Comparison of ENCODE assay signal across 12 cellular contexts in genomic region chr19:38047641-38048040, GRCh38.
DNase-seq lines count a peak whose midpoint lies in the region; ATAC-seq and TF ChIP-seq lines count a peak whose summit lies in the region.
"Had no signal": no experiment of that assay in that cellular context is flagged by ENCODE, and none has a peak within 500 bp of the region (broad histone marks: within the 10 kb centered on the region; RNA-seq: fewer than 3 reads in every experiment).

No MANE protein-coding gene starts in this region.

- H3K4me3 Mint-ChIP-seq in activated naive CD4-positive, alpha-beta T cell treated with anti-CD3 and anti-CD28 coated beads for 36 hours, result no peak overlapping the region

- H3K4me1 ChIP-seq in OCI-LY1 (ENCODE audit: insufficient read depth, low read length, severe bottlenecking) (peaks cover 70% of the 10 kb centered on the region), ectodermal cell (ENCODE audit: control insufficient read depth, insufficient read depth, low read length) (peaks cover 27% of the 10 kb centered on the region), adrenal gland (replicated peaks in 1 of 2) (no peaks in the 10 kb centered on the region)
- H3K4me1 ChIP-seq: foreskin keratinocyte, parathyroid adenoma had no signal

- no peaks in the 10 kb centered on the region for H4K20me1 ChIP-seq in OCI-LY1 (ENCODE audit: insufficient read depth, low read length)

- H3K27ac ChIP-seq in OCI-LY1 (ENCODE audit: low read depth, low read length, poor library complexity, severe bottlenecking), result peak overlapping the region; percentile 98
- H3K27ac ChIP-seq in ectodermal cell (ENCODE audit: insufficient read depth, low read depth, low read length, poor library complexity, severe bottlenecking), result peak overlapping the region; percentile 65
- H3K27ac ChIP-seq in adrenal gland, result no peak overlapping the region
- H3K27ac ChIP-seq: foreskin keratinocyte, parathyroid adenoma had no signal

- TF ChIP-seq CTCF in OCI-LY1 (IDR thresholded peaks at IDR 0.05; ENCODE audit: low read length) (no peak), adrenal gland (IDR thresholded peaks at IDR 0.05) (no peak)

- ATAC-seq in stimulated activated naive CD8-positive, alpha-beta T cell treated with anti-CD3 and anti-CD28 coated beads, Interleukin-15, Interleukin-2, amounts not matched to agents 100 U/mL and 50 U/mL, for 24 hours, result peak; percentile 9
- no peak for ATAC-seq in GM18505 (IDR thresholded peaks at IDR 0.05; ENCODE audit: unreplicated experiment)
- ATAC-seq: foreskin keratinocyte had no signal

- H3K9me3 ChIP-seq in OCI-LY1 (ENCODE audit: low read length) (no peaks in the 10 kb centered on the region), ectodermal cell (ENCODE audit: control insufficient read depth, low read length) (no peaks in the 10 kb centered on the region), adrenal gland (replicated peaks in 1 of 3) (no peaks in the 10 kb centered on the region)

- H3F3A ChIP-seq in OCI-LY1 (ENCODE audit: insufficient read depth, low read length), result peaks cover 13% of the 10 kb centered on the region; the same call in 1 of the 2 replicates

- H3K9me2 ChIP-seq in OCI-LY1 (ENCODE audit: low read depth, low read length), result no peaks in the 10 kb centered on the region
- H3K9me2 ChIP-seq: SK-N-SH had no signal

- DNase-seq in activated naive CD4-positive, alpha-beta T cell treated with anti-CD3 and anti-CD28 coated beads for 36 hours, result peak; percentile 46
- DNase-seq in activated naive CD4-positive, alpha-beta T cell treated with anti-CD3 and anti-CD28 coated beads, Interleukin-2, amount 50 U/mL, for 16 hours, result no peak
- DNase-seq in stimulated activated naive CD8-positive, alpha-beta T cell treated with anti-CD3 and anti-CD28 coated beads, Interleukin-15, Interleukin-2, amounts not matched to agents 100 U/mL and 50 U/mL, for 24 hours, result peak; percentile 13
- no peak for DNase-seq in adrenal gland
- DNase-seq in DMS53 treated with DMSO at 0.1 percent for 48 hours (lab: John Stamatoyannopoulos, UW; ENCODE audit: unreplicated experiment), result no peak
- DNase-seq: activated CD8-positive, alpha-beta memory T cell treated with anti-CD3 and anti-CD28 coated beads, Interleukin-2, amount 50 U/mL, for 48 hours; foreskin keratinocyte; SK-N-SH had no signal

- H3K4me1 Mint-ChIP-seq in activated naive CD4-positive, alpha-beta T cell treated with anti-CD3 and anti-CD28 coated beads for 36 hours (ENCODE audit: low read depth), result peaks cover 43% of the 10 kb centered on the region

- peak overlapping the region; percentile 56 for H3K4me2 ChIP-seq in OCI-LY1 (ENCODE audit: low read length)
- H3K4me2 ChIP-seq: SK-N-SH had no signal

- WGBS in ectodermal cell, 2 experiments, result 30% methylated on average over 15 of the region's 15 CpGs
- WGBS in adrenal gland, 4 donors, result 82 to 88% (median 84%) methylated on average over 11 to 15 of the region's 15 CpGs

- no peak for TF ChIP-seq POLR2A in GM18505 (IDR thresholded peaks at IDR 0.05; ENCODE audit: borderline replicate concordance, extremely low read depth, insufficient read depth, insufficient read length)
- no peak for TF ChIP-seq POLR2A in adrenal gland (IDR thresholded peaks at IDR 0.05)

- H3K36me3 ChIP-seq in OCI-LY1 (ENCODE audit: insufficient read depth, low read length), result no peaks in the 10 kb centered on the region
- H3K36me3 ChIP-seq in ectodermal cell (ENCODE audit: control insufficient read depth, insufficient read depth, low read length), result no peaks in the 10 kb centered on the region
- no peaks in the 10 kb centered on the region for H3K36me3 ChIP-seq in adrenal gland (replicated peaks in 1 of 2)

- no peaks in the 10 kb centered on the region for H3K36me3 Mint-ChIP-seq in activated naive CD4-positive, alpha-beta T cell treated with anti-CD3 and anti-CD28 coated beads for 36 hours (ENCODE audit: low read depth)

- H3K27ac Mint-ChIP-seq in activated naive CD4-positive, alpha-beta T cell treated with anti-CD3 and anti-CD28 coated beads for 36 hours, result peak overlapping the region; percentile 96

- H3K79me2 ChIP-seq in OCI-LY1 (ENCODE audit: insufficient read depth, low read length), result no peaks in the 10 kb centered on the region

- H3K27me3 Mint-ChIP-seq in activated naive CD4-positive, alpha-beta T cell treated with anti-CD3 and anti-CD28 coated beads for 36 hours (ENCODE audit: low read depth), result no peaks in the 10 kb centered on the region

- H3K9me3 Mint-ChIP-seq in activated naive CD4-positive, alpha-beta T cell treated with anti-CD3 and anti-CD28 coated beads for 36 hours, result no peaks in the 10 kb centered on the region

- H3K9ac ChIP-seq in OCI-LY1 (ENCODE audit: low read length), result peak overlapping the region; percentile 56
- H3K9ac ChIP-seq: parathyroid adenoma, SK-N-SH had no signal

- CTCF ChIA-PET in activated naive CD4-positive, alpha-beta T cell treated with anti-CD3 and anti-CD28 coated beads for 36 hours (lab: Charles Lee), result no interaction called here

- peak overlapping the region; percentile 16 for H3K4me3 ChIP-seq in OCI-LY1 (ENCODE audit: low read depth, low read length, poor library complexity, severe bottlenecking)
- H3K4me3 ChIP-seq in ectodermal cell (ENCODE audit: insufficient read depth, low read depth, low read length), result no peak overlapping the region
- H3K4me3 ChIP-seq in adrenal gland, result no peak overlapping the region

- H3K27me3 ChIP-seq in OCI-LY1 (ENCODE audit: insufficient read depth, low read length) (no peaks in the 10 kb centered on the region), ectodermal cell (ENCODE audit: control insufficient read depth, insufficient read depth, low read length, poor library complexity, severe bottlenecking) (no peaks in the 10 kb centered on the region), adrenal gland (no peaks in the 10 kb centered on the region)
- H3K27me3 ChIP-seq: foreskin keratinocyte had no signal

- H2AFZ ChIP-seq in OCI-LY1 (ENCODE audit: low read length), result no peak overlapping the region
- H2AFZ ChIP-seq: parathyroid adenoma had no signal

- intact Hi-C loops in activated naive CD4-positive, alpha-beta T cell treated with anti-CD3 and anti-CD28 coated beads for 36 hours (cut with micrococcal nuclease), result loop anchor here (2.0 kb wide), 1 partner anchor 289 kb away; no protein-coding TSS in a partner anchor
- intact Hi-C loops in adrenal gland (cut with DNase I), result no loop called here

Comparison
In these comparisons a context has a peak if more than half of its experiments do, and no peak if none do; other contexts are left out.
1. DNase-seq: peak in activated naive CD4-positive, alpha-beta T cell treated with anti-CD3 and anti-CD28 coated beads for 36 hours (single experiment) and stimulated activated naive CD8-positive, alpha-beta T cell treated with anti-CD3 and anti-CD28 coated beads, Interleukin-15, Interleukin-2, amounts not matched to agents 100 U/mL and 50 U/mL, for 24 hours (single experiment); none in activated naive CD4-positive, alpha-beta T cell treated with anti-CD3 and anti-CD28 coated beads, Interleukin-2, amount 50 U/mL, for 16 hours (single experiment), adrenal gland (0 of 7) and DMS53 treated with DMSO at 0.1 percent for 48 hours (single experiment).
2. H3K27ac ChIP-seq: peak in OCI-LY1 (single experiment) and ectodermal cell (single experiment); none in adrenal gland (0 of 5).